Comparison of ENCODE assay signal across 1 cellular context in the genomic region with DNA sequence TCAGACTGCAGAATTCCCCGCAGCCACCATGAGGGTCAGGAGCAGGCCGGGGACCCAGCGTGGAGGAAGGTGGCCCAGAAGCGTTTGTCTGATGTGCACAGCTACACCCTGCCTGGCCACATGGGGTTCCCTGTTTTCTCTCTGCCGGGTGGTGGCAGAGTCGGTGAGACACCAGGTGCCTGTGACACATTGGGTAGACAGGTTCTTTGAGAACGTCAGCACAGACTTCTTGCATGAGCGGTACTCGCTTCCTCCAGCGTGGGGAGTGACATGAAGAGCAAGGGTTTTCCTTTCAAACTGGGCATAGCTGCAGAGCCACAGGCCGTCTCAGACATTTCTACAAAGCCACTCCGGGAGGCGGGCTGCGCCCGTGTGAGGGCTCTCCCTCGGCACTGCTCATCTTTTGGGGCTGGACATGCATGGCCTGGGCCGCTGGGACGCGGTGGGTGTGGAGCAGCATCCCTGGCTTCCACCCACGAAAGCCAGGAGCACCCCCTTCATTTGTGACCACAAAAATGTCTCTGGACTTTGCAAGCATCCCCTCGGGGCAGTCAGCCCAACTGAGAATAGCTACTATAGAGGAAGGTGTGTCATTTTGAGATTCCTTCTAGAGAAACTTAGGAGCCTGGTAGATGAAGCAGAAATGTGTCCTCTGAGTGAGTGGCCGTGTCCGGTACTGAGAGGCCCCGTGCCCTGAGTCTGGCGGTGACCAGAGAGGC.
TF ChIP-seq lines count a peak whose summit lies in the region.

No MANE protein-coding gene starts in this region.

TF ChIP-seq in HepG2, 621 proteins besides CTCF, POLR2A, EP300 and RAD21:
- TF ChIP-seq PCBP2 (optimal IDR thresholded peaks at IDR 0.05; ENCODE audit: low read depth, low read length, poor library complexity, severe bottlenecking): no peak
- TF ChIP-seq SATB2 (CRISPR knock-in tag; IDR thresholded peaks at IDR 0.05): no peak
